In the genomic region with DNA sequence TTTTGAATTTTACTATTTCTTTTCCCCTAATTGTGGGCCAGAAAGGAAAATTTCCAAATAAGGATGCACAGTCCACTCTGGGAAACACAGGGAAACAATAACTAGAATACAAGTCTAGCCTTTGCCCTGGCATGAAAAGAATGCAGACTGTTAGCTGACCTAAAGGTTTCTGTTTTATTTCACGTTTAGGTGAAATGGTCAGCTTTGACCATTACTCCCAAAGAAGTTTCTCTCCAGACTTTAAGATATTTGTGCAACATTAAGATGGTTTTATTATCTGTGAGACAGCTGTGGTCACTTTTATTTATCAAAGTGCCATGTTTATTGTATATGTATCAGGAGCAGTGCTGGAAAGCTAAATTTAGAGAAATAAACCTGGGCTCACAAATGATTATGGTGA, we compare ENCODE assay signal across 19 cellular contexts.
DNase-seq lines count a peak whose midpoint lies in the region; ATAC-seq and TF ChIP-seq lines count a peak whose summit lies in the region.
"Had no signal": no experiment of that assay in that cellular context is flagged by ENCODE, and none has a peak within 500 bp of the region (broad histone marks: within the 10 kb centered on the region; RNA-seq: fewer than 3 reads in every experiment).

No MANE protein-coding gene starts in this region.

- WGBS in trophoblast cell (ENCODE audit: extremely low coverage, insufficient coverage, insufficient read length), result no CpG with 5 or more reads among the region's 1 CpG

- CTCF ChIA-PET in activated CD4-positive, alpha-beta T cell treated with anti-CD3 and anti-CD28 coated beads for 36 hours (lab: Charles Lee), result interaction anchor here (1.2 kb wide), 1 partner anchor 11 kb away, joined by 5 read pairs; no protein-coding TSS in a partner anchor

- H2AK5ac ChIP-seq in trophoblast cell (ENCODE audit: low read length), result no peak overlapping the region

- H3K27me3 ChIP-seq in GM23338 (ENCODE audit: insufficient read depth) (no peaks in the 10 kb centered on the region), RWPE2 (ENCODE audit: insufficient read depth, poor library complexity, severe bottlenecking) (no peaks in the 10 kb centered on the region), trophoblast cell (ENCODE audit: insufficient read depth, low read length) (no peaks in the 10 kb centered on the region), brain microvascular endothelial cell (replicated peaks) (no peaks in the 10 kb centered on the region)
- H3K27me3 ChIP-seq: tibial artery had no signal

- H3K9me3 ChIP-seq in RWPE2 (ENCODE audit: severe bottlenecking) (no peaks in the 10 kb centered on the region), trophoblast cell (ENCODE audit: insufficient read depth, low read depth, low read length) (no peaks in the 10 kb centered on the region)
- H3K9me3 ChIP-seq: tibial artery had no signal

- H3K36me3 Mint-ChIP-seq in GM23338 (ENCODE audit: low read depth), result no peaks in the 10 kb centered on the region
- no peaks in the 10 kb centered on the region for H3K36me3 Mint-ChIP-seq in activated CD4-positive, alpha-beta T cell treated with anti-CD3 and anti-CD28 coated beads for 36 hours (ENCODE audit: low read depth)

- no peak overlapping the region for H3K4me3 ChIP-seq in GM23338
- H3K4me3 ChIP-seq in RWPE2 (ENCODE audit: severe bottlenecking), result no peak overlapping the region
- no peak overlapping the region for H3K4me3 ChIP-seq in fibroblast of pulmonary artery (replicated peaks; ENCODE audit: low read depth, low read length)
- no peak overlapping the region for H3K4me3 ChIP-seq in trophoblast cell (ENCODE audit: low read depth, low read length)
- H3K4me3 ChIP-seq in brain microvascular endothelial cell (ENCODE audit: low read depth, low read length), result no peak overlapping the region
- H3K4me3 ChIP-seq: tibial artery had no signal

- TF ChIP-seq CTCF in GM23338 (conservative IDR thresholded peaks at IDR 0.05; ENCODE audit: low read depth in 2 of 2), result no peak
- no peak for TF ChIP-seq CTCF in RWPE2 (IDR thresholded peaks at IDR 0.05; ENCODE audit: poor library complexity, severe bottlenecking)
- TF ChIP-seq CTCF in fibroblast of pulmonary artery (IDR thresholded peaks at IDR 0.05; ENCODE audit: low read length, missing control alignments), result no peak
- TF ChIP-seq CTCF in brain microvascular endothelial cell (IDR thresholded peaks at IDR 0.05; ENCODE audit: low read depth, low read length, missing control alignments), result no peak

- H3K27ac ChIP-seq in GM23338 (ENCODE audit: low read depth) (peak overlapping the region; percentile 63; the same call in 1 of the 2 replicates), RWPE2 (ENCODE audit: poor library complexity, severe bottlenecking) (peak overlapping the region; percentile 67), trophoblast cell (ENCODE audit: low read depth, low read length) (peak overlapping the region; percentile 99), brain microvascular endothelial cell (no peak overlapping the region)

- no peaks in the 10 kb centered on the region for H3K36me3 ChIP-seq in GM23338 (ENCODE audit: insufficient read depth)
- no peaks in the 10 kb centered on the region for H3K36me3 ChIP-seq in RWPE2 (ENCODE audit: low read depth)
- H3K36me3 ChIP-seq in trophoblast cell (ENCODE audit: control insufficient read depth in 1 of 2, insufficient read depth in 2 of 2, low read length in 2 of 2), result no peaks in the 10 kb centered on the region
- no peaks in the 10 kb centered on the region for H3K36me3 ChIP-seq in brain microvascular endothelial cell (replicated peaks)
- H3K36me3 ChIP-seq: tibial artery had no signal

- no peaks in the 10 kb centered on the region; the same call in 2 of the 3 replicates for H3K9me3 Mint-ChIP-seq in GM23338
- H3K9me3 Mint-ChIP-seq in activated CD4-positive, alpha-beta T cell treated with anti-CD3 and anti-CD28 coated beads for 36 hours (ENCODE audit: low read depth), result no peaks in the 10 kb centered on the region
- H3K9me3 Mint-ChIP-seq: activated B cell treated with CpG ODN at 0.5 μM for 24 hours; activated CD4-positive, alpha-beta memory T cell treated with anti-CD3 and anti-CD28 coated beads, Interleukin-2, amount 10 ng/mL, durations not matched to agents 7 days and 5 days; activated naive CD4-positive, alpha-beta T cell treated with anti-CD3 and anti-CD28 coated beads for 36 hours had no signal

- H3K9me2 ChIP-seq in GM23338 (ENCODE audit: insufficient read depth), result no peaks in the 10 kb centered on the region

- peak overlapping the region; percentile 89 for H2BK120ac ChIP-seq in trophoblast cell (ENCODE audit: insufficient read depth, low read length, poor library complexity)

- H4K12ac ChIP-seq in trophoblast cell (ENCODE audit: low read depth, low read length), result no peak overlapping the region

- H3K4me3 Mint-ChIP-seq in GM23338, result no peak overlapping the region
- no peak overlapping the region for H3K4me3 Mint-ChIP-seq in activated CD4-positive, alpha-beta T cell treated with anti-CD3 and anti-CD28 coated beads for 36 hours
- H3K4me3 Mint-ChIP-seq: activated B cell treated with CpG ODN at 0.5 μM for 24 hours; activated CD4-positive, alpha-beta memory T cell treated with anti-CD3 and anti-CD28 coated beads, Interleukin-2, amount 10 ng/mL, durations not matched to agents 7 days and 5 days; activated naive CD4-positive, alpha-beta T cell treated with anti-CD3 and anti-CD28 coated beads for 36 hours had no signal

- intact Hi-C loops in activated CD4-positive, alpha-beta T cell treated with anti-CD3 and anti-CD28 coated beads for 36 hours (cut with DNase I, micrococcal nuclease), result no loop called here

- H3K79me1 ChIP-seq in trophoblast cell (ENCODE audit: low read length), result peaks cover 40% of the 10 kb centered on the region

- H4K20me1 ChIP-seq in GM23338 (replicated peaks; ENCODE audit: insufficient read depth), result peaks cover 14% of the 10 kb centered on the region

- peaks cover 61% of the 10 kb centered on the region for H3K4me1 Mint-ChIP-seq in GM23338
- H3K4me1 Mint-ChIP-seq in activated CD4-positive, alpha-beta T cell treated with anti-CD3 and anti-CD28 coated beads for 36 hours, result no peaks in the 10 kb centered on the region
- H3K4me1 Mint-ChIP-seq: activated B cell treated with CpG ODN at 0.5 μM for 24 hours; activated CD4-positive, alpha-beta memory T cell treated with anti-CD3 and anti-CD28 coated beads, Interleukin-2, amount 10 ng/mL, durations not matched to agents 7 days and 5 days had no signal

- H3K79me2 ChIP-seq in GM23338 (replicated peaks; ENCODE audit: insufficient read depth), result peaks cover 100% of the 10 kb centered on the region
- peaks cover 33% of the 10 kb centered on the region for H3K79me2 ChIP-seq in trophoblast cell (ENCODE audit: control insufficient read depth, insufficient read depth, low read length, poor library complexity)

- DNase-seq in GM23338 (ENCODE audit: low spot score) (no peak), RWPE2 (ENCODE audit: low spot score) (no peak), fibroblast of pulmonary artery (ENCODE audit: low read depth) (peak; percentile 28), trophoblast cell (peak in 1 of 2 donors; percentile 31), brain microvascular endothelial cell (no peak)
- DNase-seq in activated CD4-positive, alpha-beta T cell treated with anti-CD3 and anti-CD28 coated beads for 36 hours, result no peak
- no peak for DNase-seq in stimulated activated naive CD8-positive, alpha-beta T cell treated with anti-CD3 and anti-CD28 coated beads, Interleukin-15, Interleukin-2, amounts not matched to agents 100 U/mL and 50 U/mL, for 24 hours
- DNase-seq: activated B cell treated with CpG ODN at 0.5 μM for 24 hours; activated CD4-positive, alpha-beta memory T cell treated with anti-CD3 and anti-CD28 coated beads, Interleukin-2, amount 10 ng/mL, durations not matched to agents 7 days and 5 days; activated naive CD4-positive, alpha-beta T cell treated with anti-CD3 and anti-CD28 coated beads for 36 hours; activated T-cell treated with anti-CD3 and anti-CD28 coated beads, Interleukin-2, amount 50 U/mL, for 1 hour; AML-193; DND-41; NCI-H1417 treated with DMSO at 0.1 percent for 48 hours; NCI-H524; SIG-M5; stimulated activated naive CD4-positive, alpha-beta T cell; tibial artery had no signal

- H3K9ac ChIP-seq in trophoblast cell (ENCODE audit: low read length), result no peak overlapping the region

- peak overlapping the region; percentile 17; the same call in 1 of the 2 replicates for H3K27ac Mint-ChIP-seq in GM23338
- no peak overlapping the region for H3K27ac Mint-ChIP-seq in activated CD4-positive, alpha-beta T cell treated with anti-CD3 and anti-CD28 coated beads for 36 hours
- H3K27ac Mint-ChIP-seq: activated B cell treated with CpG ODN at 0.5 μM for 24 hours; activated CD4-positive, alpha-beta memory T cell treated with anti-CD3 and anti-CD28 coated beads, Interleukin-2, amount 10 ng/mL, durations not matched to agents 7 days and 5 days; activated naive CD4-positive, alpha-beta T cell treated with anti-CD3 and anti-CD28 coated beads for 36 hours had no signal

- peak overlapping the region; percentile 80 for H4K8ac ChIP-seq in trophoblast cell (ENCODE audit: low read depth, low read length)

- H2AFZ ChIP-seq in GM23338, result no peak overlapping the region
- no peak overlapping the region for H2AFZ ChIP-seq in trophoblast cell (ENCODE audit: insufficient read depth, low read length, poor library complexity)

- no peak overlapping the region for H3K4ac ChIP-seq in trophoblast cell (ENCODE audit: low read depth, low read length)

- H3K23ac ChIP-seq in trophoblast cell (ENCODE audit: low read length), result no peak overlapping the region

- H3K27me3 Mint-ChIP-seq in GM23338 (ENCODE audit: insufficient read depth, low read depth, poor library complexity), result peaks cover 7% of the 10 kb centered on the region
- peaks cover under 1% of the 10 kb centered on the region for H3K27me3 Mint-ChIP-seq in activated CD4-positive, alpha-beta T cell treated with anti-CD3 and anti-CD28 coated beads for 36 hours
- H3K27me3 Mint-ChIP-seq: activated B cell treated with CpG ODN at 0.5 μM for 24 hours; activated CD4-positive, alpha-beta memory T cell treated with anti-CD3 and anti-CD28 coated beads, Interleukin-2, amount 10 ng/mL, durations not matched to agents 7 days and 5 days had no signal

- H3K4me1 ChIP-seq in GM23338 (ENCODE audit: insufficient read depth) (peaks cover 69% of the 10 kb centered on the region), RWPE2 (ENCODE audit: insufficient read depth, poor library complexity, severe bottlenecking) (peaks cover 41% of the 10 kb centered on the region), trophoblast cell (ENCODE audit: control insufficient read depth in 1 of 2, insufficient read depth in 2 of 2, low read length in 2 of 2) (peaks cover 38 to 41% of the 10 kb centered on the region in 2 experiments)

- H3K14ac ChIP-seq in trophoblast cell (ENCODE audit: low read length), result peak overlapping the region; percentile 96

- in situ Hi-C loops in brain microvascular endothelial cell (cut with HindIII; ENCODE audit: low pct_ligation_motif_present, low sequenced_read_pairs), result no loop called here

- H3K4me2 ChIP-seq in GM23338 (peak overlapping the region; percentile 27; the same call in 1 of the 2 replicates), trophoblast cell (ENCODE audit: low read length) (peak overlapping the region; percentile 26)

- POLR2A ChIA-PET in activated CD4-positive, alpha-beta T cell treated with anti-CD3 and anti-CD28 coated beads for 36 hours (lab: Charles Lee), result no interaction called here

- no peak overlapping the region for H2BK12ac ChIP-seq in trophoblast cell (ENCODE audit: low read length)

- H2BK5ac ChIP-seq in trophoblast cell (ENCODE audit: low read depth, low read length, poor library complexity), result peak overlapping the region; percentile 97

- peak overlapping the region; percentile 98 for H4K91ac ChIP-seq in trophoblast cell (ENCODE audit: low read depth, low read length)

- ATAC-seq in GM23338, result no peak
- ATAC-seq in RWPE2 (ENCODE audit: low read depth), result no peak; the same call in 2 of the 3 replicates
- ATAC-seq in activated CD4-positive, alpha-beta T cell treated with anti-CD3 and anti-CD28 coated beads for 36 hours, result no peak
- no peak for ATAC-seq in GM19467 (IDR thresholded peaks at IDR 0.05; ENCODE audit: unreplicated experiment)
- no peak for ATAC-seq in stimulated activated naive CD8-positive, alpha-beta T cell treated with anti-CD3 and anti-CD28 coated beads, Interleukin-15, Interleukin-2, amounts not matched to agents 100 U/mL and 50 U/mL, for 24 hours

- H3K18ac ChIP-seq in trophoblast cell (ENCODE audit: low read length), result no peak overlapping the region

- no peaks in the 10 kb centered on the region; the same call in 1 of the 2 replicates for H3F3A ChIP-seq in GM23338 (replicated peaks; ENCODE audit: low read depth)
